ENCODE assay signal across 8 cellular contexts in the genomic region with DNA sequence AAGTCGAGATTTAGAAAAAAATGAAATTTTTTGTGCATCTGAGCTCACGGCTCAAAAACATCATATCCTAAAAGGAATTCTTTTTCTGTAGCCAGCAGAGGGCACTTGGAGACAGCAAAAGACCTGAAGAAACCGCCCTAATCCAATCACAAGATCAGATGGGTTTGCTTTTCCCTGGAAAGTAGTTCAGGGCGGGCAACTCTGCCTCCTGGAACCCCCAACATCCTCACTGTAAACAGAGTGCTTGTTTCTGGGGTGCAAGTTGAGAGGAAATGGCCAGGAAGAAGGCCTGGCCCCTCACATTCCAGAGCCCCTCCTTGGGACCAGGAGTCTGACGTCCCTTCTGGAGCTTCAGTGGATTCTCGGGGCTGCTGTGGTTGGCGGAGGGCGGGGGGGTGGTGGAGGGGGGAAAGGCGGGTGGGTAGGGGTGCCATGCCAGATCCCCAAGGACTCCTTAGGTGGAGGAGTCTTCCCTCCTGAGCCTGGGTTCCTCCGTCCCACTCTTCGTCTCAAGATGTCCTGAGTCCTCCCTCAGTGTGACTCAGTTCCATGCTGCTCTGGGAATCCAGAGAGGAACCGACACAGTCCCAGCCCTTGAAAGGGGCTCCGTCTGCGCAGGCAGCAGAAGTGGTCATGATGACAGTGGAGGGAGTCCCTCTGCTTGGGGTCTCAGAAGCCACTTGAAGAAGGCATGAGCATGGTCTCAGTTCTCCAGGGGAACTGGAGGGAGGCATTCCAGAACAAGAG. TPM values are rescaled to one million over a fixed set of nuclear protein-coding genes. Genes with fewer than 3 reads are reported as not detected.
A peak's percentile ranks its signal among the peaks of the same experiment; 100 is the strongest.
DNase-seq lines count a peak whose midpoint lies in the region; ATAC-seq and TF ChIP-seq lines count a peak whose summit lies in the region.

No MANE protein-coding gene starts in this region.

- H3K4me3 ChIP-seq in colonic mucosa = no peak overlapping the region
- no peak overlapping the region for H3K4me3 ChIP-seq in mucosa of descending colon

- peak; percentile 65 for ATAC-seq in mucosa of descending colon
- ATAC-seq in HG02973 (IDR thresholded peaks at IDR 0.05; ENCODE audit: unreplicated experiment) = no peak

- H3K4me1 ChIP-seq in colonic mucosa (no peaks in the 10 kb centered on the region), mucosa of descending colon (ENCODE audit: low read depth) (no peaks in the 10 kb centered on the region)

- no peak overlapping the region for H3K9ac ChIP-seq in colonic mucosa (ENCODE audit: low read depth in 2 of 2, low read length in 2 of 2)

- peak; percentile 14 for TF ChIP-seq CTCF in colonic mucosa (IDR thresholded peaks at IDR 0.05)
- TF ChIP-seq CTCF in mucosa of descending colon (IDR thresholded peaks at IDR 0.05) = no peak

- DNase-seq in SIG-M5 treated with dmso at 0.1 percent for 504 hours (lab: John Stamatoyannopoulos, UW; ENCODE audit: unreplicated experiment) (peak; percentile 29), SIG-M5 (lab: John Stamatoyannopoulos, UW) (no peak), NCI-H526 (lab: John Stamatoyannopoulos, UW) (peak; percentile 28 to 68), colonic mucosa (no peak), mucosa of descending colon (peak in 1 of 3 donors; percentile 28)
- DNase-seq in stimulated activated CD4-positive, alpha-beta T cell treated with anti-CD3 and anti-CD28 coated beads, Interleukin-2, amount 100 ng/mL, for 24 hours = no peak
- no peak for DNase-seq in activated CD4-positive, alpha-beta T cell treated with anti-CD3 and anti-CD28 coated beads, Interleukin-2, amount 50 U/mL, for 1 hour

- no peak overlapping the region for H3K27ac ChIP-seq in colonic mucosa

- H3K36me3 ChIP-seq in colonic mucosa (no peaks in the 10 kb centered on the region), mucosa of descending colon (ENCODE audit: low read depth) (no peaks in the 10 kb centered on the region)

- H3K9me3 ChIP-seq in colonic mucosa (no peaks in the 10 kb centered on the region), mucosa of descending colon (no peaks in the 10 kb centered on the region)

- no peaks in the 10 kb centered on the region for H3K27me3 ChIP-seq in colonic mucosa

- intact Hi-C loops in colonic mucosa (cut with DNase I) (no loop called here), mucosa of descending colon (cut with DNase I, micrococcal nuclease) (loop anchor here in 1 of 2 donors (5.0 kb wide), 1 partner anchor 212 kb away; no protein-coding TSS in a partner anchor)

RNA-seq across cellular contexts. Expression of a gene that starts 35.9 kb away (rescaled TPM):
- total RNA-seq in colonic mucosa (not detected), mucosa of descending colon (10 to 100 TPM in 1 of 3 donors, under 1 TPM in 1, not detected in 1; 0.98 to 11.1 TPM)

Comparison
In these comparisons a context has a peak if more than half of its experiments do, and no peak if none do; other contexts are left out.
1. DNase-seq: peak in SIG-M5 treated with dmso at 0.1 percent for 504 hours (single experiment) and NCI-H526 (2 of 2); none in SIG-M5 (single experiment), colonic mucosa (single experiment), stimulated activated CD4-positive, alpha-beta T cell treated with anti-CD3 and anti-CD28 coated beads, Interleukin-2, amount 100 ng/mL, for 24 hours (0 of 2) and activated CD4-positive, alpha-beta T cell treated with anti-CD3 and anti-CD28 coated beads, Interleukin-2, amount 50 U/mL, for 1 hour (single experiment).